In the genomic region with DNA sequence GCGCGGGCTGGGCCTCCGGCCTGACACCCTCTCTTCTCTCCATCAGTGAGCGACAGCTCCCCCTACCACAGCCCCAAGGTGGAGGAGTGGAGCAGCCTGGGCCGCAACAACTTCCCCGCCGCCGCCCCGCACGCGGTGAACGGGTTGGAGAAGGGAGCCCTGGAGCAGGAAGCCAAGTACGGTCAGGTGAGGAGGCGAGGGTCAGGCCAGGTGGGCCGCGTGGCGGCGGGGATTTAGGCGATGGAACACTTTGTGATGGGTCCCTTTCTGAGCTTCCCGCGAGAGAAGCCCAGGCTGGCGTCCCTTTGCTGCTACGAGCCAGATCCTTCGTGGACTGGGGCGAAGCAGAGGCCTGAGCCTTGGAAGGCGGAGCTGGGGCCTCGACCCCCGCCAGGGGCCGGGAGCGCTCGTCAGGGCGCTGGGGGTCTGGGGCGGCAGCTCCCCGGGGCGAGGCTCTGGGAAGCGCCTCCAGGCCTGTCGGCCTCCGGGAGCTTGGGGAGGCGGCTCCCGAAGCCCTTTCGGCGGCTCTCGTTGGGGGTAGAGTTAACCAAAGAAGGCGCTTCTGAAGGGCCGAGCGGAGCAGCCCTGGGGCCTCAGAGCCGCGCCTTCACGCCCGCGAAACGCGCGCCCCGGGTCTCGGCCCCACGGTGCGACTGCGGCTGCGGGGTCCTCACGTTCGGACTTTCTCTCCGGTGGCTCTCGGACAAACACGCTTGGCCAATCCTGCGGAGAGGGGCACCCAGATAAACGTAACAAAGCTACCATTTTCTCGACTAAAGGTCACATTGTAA, we compare ENCODE assay signal across 1 cellular context.
A peak's percentile ranks its signal among the peaks of the same experiment; 100 is the strongest.
TF ChIP-seq lines count a peak whose summit lies in the region.

No MANE protein-coding gene starts in this region.

TF ChIP-seq in GM12878, 131 proteins besides CTCF, POLR2A, EP300 and RAD21:
- no peak for TF ChIP-seq PAX8 (IDR thresholded peaks at IDR 0.05)
- peak; percentile 86 for TF ChIP-seq MLLT1 (IDR thresholded peaks at IDR 0.05)
- TF ChIP-seq ZNF24 (IDR thresholded peaks at IDR 0.05), result no peak
- TF ChIP-seq, protein P1, sequence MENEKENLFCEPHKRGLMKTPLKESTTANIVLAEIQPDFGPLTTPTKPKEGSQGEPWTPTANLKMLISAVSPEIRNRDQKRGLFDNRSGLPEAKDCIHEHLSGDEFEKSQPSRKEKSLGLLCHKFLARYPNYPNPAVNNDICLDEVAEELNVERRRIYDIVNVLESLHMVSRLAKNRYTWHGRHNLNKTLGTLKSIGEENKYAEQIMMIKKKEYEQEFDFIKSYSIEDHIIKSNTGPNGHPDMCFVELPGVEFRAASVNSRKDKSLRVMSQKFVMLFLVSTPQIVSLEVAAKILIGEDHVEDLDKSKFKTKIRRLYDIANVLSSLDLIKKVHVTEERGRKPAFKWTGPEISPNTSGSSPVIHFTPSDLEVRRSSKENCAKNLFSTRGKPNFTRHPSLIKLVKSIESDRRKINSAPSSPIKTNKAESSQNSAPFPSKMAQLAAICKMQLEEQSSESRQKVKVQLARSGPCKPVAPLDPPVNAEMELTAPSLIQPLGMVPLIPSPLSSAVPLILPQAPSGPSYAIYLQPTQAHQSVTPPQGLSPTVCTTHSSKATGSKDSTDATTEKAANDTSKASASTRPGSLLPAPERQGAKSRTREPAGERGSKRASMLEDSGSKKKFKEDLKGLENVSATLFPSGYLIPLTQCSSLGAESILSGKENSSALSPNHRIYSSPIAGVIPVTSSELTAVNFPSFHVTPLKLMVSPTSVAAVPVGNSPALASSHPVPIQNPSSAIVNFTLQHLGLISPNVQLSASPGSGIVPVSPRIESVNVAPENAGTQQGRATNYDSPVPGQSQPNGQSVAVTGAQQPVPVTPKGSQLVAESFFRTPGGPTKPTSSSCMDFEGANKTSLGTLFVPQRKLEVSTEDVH (IDR thresholded peaks at IDR 0.05; ENCODE audit: low read depth, partially characterized antibody), result no peak
- TF ChIP-seq MEF2A (IDR thresholded peaks at IDR 0.05; ENCODE audit: insufficient read depth, low read depth, low read length), result no peak
